Comparison of ENCODE assay signal across 27 cellular contexts in the genomic region with DNA sequence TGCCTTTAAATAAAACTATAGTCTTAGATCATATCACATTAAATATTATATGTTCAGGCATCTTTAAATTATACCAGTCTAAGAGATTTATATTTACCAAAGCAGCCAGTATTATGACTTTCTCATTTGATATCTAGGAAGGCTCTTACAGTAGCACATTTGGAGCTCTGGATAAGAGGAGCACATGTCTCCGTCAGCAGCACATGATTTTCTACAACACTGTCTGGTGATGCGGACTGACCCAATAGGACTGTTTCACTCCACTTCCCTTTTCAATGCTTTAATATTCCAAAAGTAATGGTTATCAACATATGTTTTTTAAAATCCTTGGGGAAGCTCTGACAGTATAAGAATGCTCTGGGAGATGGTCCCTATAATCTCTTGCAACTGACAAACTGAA.
"Had no signal": no experiment of that assay in that cellular context is flagged by ENCODE, and none has a peak within 500 bp of the region (broad histone marks: within the 10 kb centered on the region; RNA-seq: fewer than 3 reads in every experiment).

No MANE protein-coding gene starts in this region.

- H3K4me1 ChIP-seq: colonic mucosa, esophagus squamous epithelium, gastrocnemius medialis, heart right ventricle, left lung, lower lobe of right lung had no signal

- DNase-seq: colonic mucosa; cortex of kidney; effector CD8-positive, alpha-beta T cell; effector memory CD8-positive, alpha-beta T cell; endodermal cell; erythroblast; esophagus squamous epithelium; foreskin fibroblast; foreskin melanocyte; gastrocnemius medialis; glutamatergic neuron; head of caudate nucleus; heart right ventricle; hippocampal formation; left cardiac atrium; left lung; left ventricle myocardium superior; mesenchymal stem cell; mucosa of descending colon; naive B cell had no signal

- H3K4me3 Mint-ChIP-seq: dendritic cell treated with granulocyte-macrophage colony-stimulating factor and Interleukin-4, amounts not matched to agents 40 ng/mL and 50 ng/mL, for 4 days; effector memory CD8-positive, alpha-beta T cell; endodermal cell; mesothelial cell of epicardium; naive B cell had no signal

- H3K27ac Mint-ChIP-seq: dendritic cell treated with granulocyte-macrophage colony-stimulating factor and Interleukin-4, amounts not matched to agents 40 ng/mL and 50 ng/mL, for 4 days; effector memory CD8-positive, alpha-beta T cell; endodermal cell; mesothelial cell of epicardium; naive B cell had no signal

- H3K27ac ChIP-seq: colonic mucosa, epithelial cell of prostate, esophagus squamous epithelium, gastrocnemius medialis, heart right ventricle, left lung, lower lobe of right lung had no signal

- H3K27me3 Mint-ChIP-seq: dendritic cell treated with granulocyte-macrophage colony-stimulating factor and Interleukin-4, amounts not matched to agents 40 ng/mL and 50 ng/mL, for 4 days; effector memory CD8-positive, alpha-beta T cell; naive B cell had no signal

- H3K4me3 ChIP-seq: colonic mucosa, esophagus squamous epithelium, gastrocnemius medialis, heart right ventricle, left lung, lower lobe of right lung, mucosa of descending colon had no signal

- H3K9me3 Mint-ChIP-seq: effector memory CD8-positive, alpha-beta T cell had no signal

- H3K4me1 Mint-ChIP-seq: endodermal cell, naive B cell had no signal

- H3K36me3 ChIP-seq: colonic mucosa, esophagus squamous epithelium, gastrocnemius medialis, heart right ventricle, left lung, lower lobe of right lung had no signal

- H3K27me3 ChIP-seq: colonic mucosa, esophagus squamous epithelium, gastrocnemius medialis, heart right ventricle, left lung had no signal

- H3K9me3 ChIP-seq: colonic mucosa, esophagus squamous epithelium, gastrocnemius medialis, lower lobe of right lung, mucosa of descending colon had no signal

- ATAC-seq: effector memory CD8-positive, alpha-beta T cell; esophagus mucosa; gastrocnemius medialis; heart right ventricle; left cardiac atrium; left ventricle myocardium superior; mucosa of descending colon had no signal

- FAIRE-seq: endometrium, keratinocyte had no signal
